ENCODE assay signal across 9 cellular contexts in genomic region chr3:69016102-69016501, GRCh38.
"Had no signal": no experiment of that assay in that cellular context is flagged by ENCODE, and none has a peak within 500 bp of the region (broad histone marks: within the 10 kb centered on the region; RNA-seq: fewer than 3 reads in every experiment).

No MANE protein-coding gene starts in this region.

- FAIRE-seq: HepG2 had no signal

- H2AFZ ChIP-seq: GM23248 had no signal

- DNase-seq: GM23248, GOT3, H7, KG1 had no signal

- H3K9me3 ChIP-seq: HAP-1 had no signal

- ATAC-seq: HCT116, HepG2 had no signal

- H3K36me3 ChIP-seq: HAP-1 had no signal

- H3K9ac ChIP-seq: GM23248 had no signal

- H3K4me3 ChIP-seq: GM23248, HAP-1 had no signal

- H3K27ac ChIP-seq: HL-60 had no signal

- H3K27me3 Mint-ChIP-seq: IgD-negative memory B cell had no signal

- H3K4me3 Mint-ChIP-seq: IgD-negative memory B cell had no signal

- H3K9me3 Mint-ChIP-seq: IgD-negative memory B cell had no signal
